ENCODE assay signal across 14 cellular contexts in genomic region chr18:12863687-12864086, GRCh38.
"Had no signal": no experiment of that assay in that cellular context is flagged by ENCODE, and none has a peak within 500 bp of the region (broad histone marks: within the 10 kb centered on the region; RNA-seq: fewer than 3 reads in every experiment).

No MANE protein-coding gene starts in this region.

- H3K27ac ChIP-seq: breast epithelium, heart right ventricle, parathyroid adenoma had no signal

- DNase-seq: activated CD4-positive, alpha-beta T cell treated with anti-CD3 and anti-CD28 coated beads for 48 hours; activated CD8-positive, alpha-beta memory T cell treated with anti-CD3 and anti-CD28 coated beads for 24 hours; activated gamma-delta T cell; activated T-cell treated with anti-CD3 and anti-CD28 coated beads for 4 hours; anterior cingulate cortex; heart right ventricle; mesendoderm; stimulated activated CD4-positive, alpha-beta T cell treated with anti-CD3 and anti-CD28 coated beads, Interleukin-4, amount 100 ng/mL, for 24 hours; T-helper 9 cell had no signal

- H3K9me3 Mint-ChIP-seq: stimulated activated naive CD8-positive, alpha-beta T cell treated with anti-CD3 and anti-CD28 coated beads, Interleukin-15, Interleukin-2, amounts not matched to agents 100 ng/mL and 50 ng/mL, for 24 hours had no signal

- H3K36me3 ChIP-seq: breast epithelium, heart right ventricle had no signal

- H3K9me3 ChIP-seq: breast epithelium, heart right ventricle had no signal

- H3K27me3 ChIP-seq: breast epithelium, heart right ventricle had no signal

- H3K9ac ChIP-seq: parathyroid adenoma had no signal

- H3K4me3 ChIP-seq: breast epithelium, heart right ventricle had no signal

- H3K4me3 Mint-ChIP-seq: activated naive CD8-positive, alpha-beta T cell; stimulated activated naive CD8-positive, alpha-beta T cell treated with anti-CD3 and anti-CD28 coated beads, Interleukin-15, Interleukin-2, amounts not matched to agents 100 ng/mL and 50 ng/mL, for 24 hours had no signal

- H2AFZ ChIP-seq: parathyroid adenoma had no signal

- H3K4me1 ChIP-seq: breast epithelium had no signal

- H3K27me3 Mint-ChIP-seq: activated naive CD8-positive, alpha-beta T cell; stimulated activated naive CD8-positive, alpha-beta T cell treated with anti-CD3 and anti-CD28 coated beads, Interleukin-15, Interleukin-2, amounts not matched to agents 100 ng/mL and 50 ng/mL, for 24 hours had no signal

- H3K27ac Mint-ChIP-seq: activated naive CD8-positive, alpha-beta T cell had no signal

- ATAC-seq: esophagus mucosa, heart right ventricle had no signal
